ENCODE assay signal across 34 cellular contexts in the genomic region with DNA sequence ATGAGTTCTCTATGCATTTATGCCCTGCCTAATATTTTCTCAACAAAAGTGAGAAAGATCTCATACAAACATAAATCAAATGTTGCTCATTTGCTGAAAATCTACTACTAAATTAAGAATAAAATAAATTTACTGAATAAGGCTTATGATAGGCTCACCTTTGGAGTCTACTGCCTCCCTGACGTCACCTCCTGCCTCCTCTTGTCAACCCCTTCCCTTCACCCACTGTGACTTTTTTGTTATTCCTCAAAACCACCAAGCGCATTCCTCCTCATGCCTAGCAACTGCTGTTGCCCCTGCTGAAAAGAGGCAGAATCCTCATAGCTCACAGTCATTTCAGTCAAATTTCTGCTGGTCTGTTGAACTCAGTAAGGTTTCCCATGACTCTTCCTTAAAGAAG.
"Had no signal": no experiment of that assay in that cellular context is flagged by ENCODE, and none has a peak within 500 bp of the region (broad histone marks: within the 10 kb centered on the region; RNA-seq: fewer than 3 reads in every experiment).

No MANE protein-coding gene starts in this region.

- DNase-seq: Karpas-422, Kasumi-1, MG63, MM.1S, MV-4-11, NCI-H1048, NCI-H1092, NCI-H1092 treated with DMSO at 0.1 percent for 48 hours, NCI-H1105, NCI-H1105 treated with DMSO at 0.1 percent for 48 hours, NCI-H1417, NCI-H1417 treated with DMSO at 0.1 percent for 48 hours, NCI-H1436, NCI-H1436 treated with DMSO at 0.1 percent for 48 hours, NCI-H146, NCI-H1694, NCI-H1694 treated with DMSO at 0.1 percent for 48 hours, NCI-H187, NCI-H187 treated with DMSO at 0.1 percent for 48 hours, NCI-H1930, NCI-H2029, NCI-H2029 treated with DMSO at 0.1 percent for 48 hours, NCI-H2081, NCI-H2081 treated with DMSO at 0.1 percent for 48 hours, NCI-H2107, NCI-H2171, NCI-H2171 treated with DMSO at 0.1 percent for 48 hours, NCI-H2227 treated with DMSO at 0.1 percent for 48 hours, NCI-H226, NCI-H345, NCI-H446, NCI-H446 treated with DMSO at 0.1 percent for 48 hours, NCI-H510A, NCI-H510A treated with DMSO at 0.1 percent for 48 hours had no signal

- H3K9me3 ChIP-seq: MG63 had no signal

- H3K27me3 ChIP-seq: MG63 had no signal

- H3K36me3 ChIP-seq: MG63 had no signal

- H3K4me3 ChIP-seq: MG63 had no signal
